Comparison of ENCODE assay signal across 21 cellular contexts in the genomic region with DNA sequence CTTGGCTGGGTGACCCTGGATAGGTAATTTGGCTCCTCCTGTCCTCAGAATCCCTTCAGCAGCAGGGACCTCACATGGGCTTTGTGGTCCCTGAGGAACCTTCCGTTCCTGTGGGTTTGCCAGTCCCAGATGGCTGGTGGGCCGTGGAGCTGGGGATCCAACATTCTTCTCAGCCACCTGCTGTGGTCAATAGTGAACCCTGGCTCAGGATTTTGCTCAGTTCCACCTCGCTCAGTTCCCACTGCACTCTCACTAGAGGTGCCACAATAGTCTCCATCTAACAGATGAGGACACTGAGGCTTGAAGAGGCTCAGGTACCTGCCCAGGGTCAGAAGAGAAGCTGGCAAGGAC.
"Had no signal": no experiment of that assay in that cellular context is flagged by ENCODE, and none has a peak within 500 bp of the region (broad histone marks: within the 10 kb centered on the region; RNA-seq: fewer than 3 reads in every experiment).

No MANE protein-coding gene starts in this region.

- H3K27me3 ChIP-seq: foreskin keratinocyte, neural progenitor cell, ovary, upper lobe of right lung had no signal

- FAIRE-seq: endothelial cell of umbilical vein had no signal

- DNase-seq: activated CD4-positive, alpha-beta T cell treated with anti-CD3 and anti-CD28 coated beads, Interleukin-2, amount 50 U/mL, for 4 hours; activated CD4-positive, CD25-positive, alpha-beta regulatory T cell treated with anti-CD3 and anti-CD28 coated beads, Interleukin-2, amount 50 U/mL, for 72 hours; activated naive CD4-positive, alpha-beta T cell treated with Interleukin-2 at 50 U/mL for 16 hours; activated T-cell treated with anti-CD3 and anti-CD28 coated beads for 4 hours; aorta; cerebellar nuclear complex; effector CD8-positive, alpha-beta T cell; foreskin keratinocyte; glutamatergic neuron; midbrain; naive B cell; ovary; stimulated activated CD4-positive, alpha-beta T cell treated with anti-CD3 and anti-CD28 coated beads, Interleukin-1b, Interleukin-23, amount 100 ng/mL, for 48 hours; stimulated activated naive CD8-positive, alpha-beta T cell treated with anti-CD3 and anti-CD28 coated beads, Interleukin-15, amount 100 ng/mL, for 72 hours; T-cell; T1000; upper lobe of right lung had no signal

- H3K36me3 ChIP-seq: neural progenitor cell, ovary, upper lobe of right lung had no signal

- H3K4me2 ChIP-seq: neural progenitor cell had no signal

- H3K9ac ChIP-seq: neural progenitor cell had no signal

- H3K9me3 ChIP-seq: ovary, upper lobe of right lung had no signal

- H3K4me3 ChIP-seq: lung, neural progenitor cell, ovary, upper lobe of right lung had no signal

- ATAC-seq: foreskin keratinocyte; sciatic nerve; stimulated activated naive CD8-positive, alpha-beta T cell treated with anti-CD3 and anti-CD28 coated beads, Interleukin-15, amount 100 ng/mL, for 72 hours; T-cell; upper lobe of right lung had no signal

- H2AFZ ChIP-seq: neural progenitor cell had no signal

- H3K27ac ChIP-seq: foreskin keratinocyte, neural progenitor cell, ovary, upper lobe of right lung had no signal

- H3K4me1 ChIP-seq: foreskin keratinocyte, neural progenitor cell, upper lobe of right lung had no signal
